Comparison of ENCODE assay signal across 1 cellular context in genomic region chr3:122758877-122759670, GRCh38.
TF ChIP-seq lines count a peak whose summit lies in the region.

No MANE protein-coding gene starts in this region.

TF ChIP-seq in GM12878, 131 proteins besides CTCF, POLR2A, EP300 and RAD21:
- TF ChIP-seq, protein P1, sequence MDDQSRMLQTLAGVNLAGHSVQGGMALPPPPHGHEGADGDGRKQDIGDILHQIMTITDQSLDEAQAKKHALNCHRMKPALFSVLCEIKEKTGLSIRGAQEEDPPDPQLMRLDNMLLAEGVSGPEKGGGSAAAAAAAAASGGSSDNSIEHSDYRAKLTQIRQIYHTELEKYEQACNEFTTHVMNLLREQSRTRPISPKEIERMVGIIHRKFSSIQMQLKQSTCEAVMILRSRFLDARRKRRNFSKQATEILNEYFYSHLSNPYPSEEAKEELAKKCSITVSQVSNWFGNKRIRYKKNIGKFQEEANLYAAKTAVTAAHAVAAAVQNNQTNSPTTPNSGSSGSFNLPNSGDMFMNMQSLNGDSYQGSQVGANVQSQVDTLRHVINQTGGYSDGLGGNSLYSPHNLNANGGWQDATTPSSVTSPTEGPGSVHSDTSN (IDR thresholded peaks at IDR 0.05; ENCODE audit: insufficient replicate concordance, low read depth, low read length) = no peak
- TF ChIP-seq ZNF384 (IDR thresholded peaks at IDR 0.05; ENCODE audit: borderline replicate concordance, low read depth, low read length) (no peak; the same call in 1 of the 2 replicates), WRNIP1 (IDR thresholded peaks at IDR 0.05; ENCODE audit: borderline replicate concordance, low read depth, low read length) (no peak), FOS (IDR thresholded peaks at IDR 0.05; ENCODE audit: borderline replicate concordance, extremely low read depth, insufficient read length) (no peak), ATF3 (IDR thresholded peaks at IDR 0.05; ENCODE audit: borderline replicate concordance, extremely low read depth, low read depth, low read length) (no peak), MTA3 (IDR thresholded peaks at IDR 0.05; ENCODE audit: borderline replicate concordance, low read length) (no peak), GATAD2B (conservative IDR thresholded peaks at IDR 0.05; ENCODE audit: low read depth) (no peak), MXI1 (IDR thresholded peaks at IDR 0.05; ENCODE audit: low read depth, low read length) (no peak), ZSCAN29 (IDR thresholded peaks at IDR 0.05) (no peak), MLLT1 (IDR thresholded peaks at IDR 0.05) (no peak), TARDBP (IDR thresholded peaks at IDR 0.05; ENCODE audit: borderline replicate concordance) (no peak), RBBP5 (conservative IDR thresholded peaks at IDR 0.05) (no peak), MYC (IDR thresholded peaks at IDR 0.05; ENCODE audit: insufficient read depth, insufficient read length, insufficient replicate concordance, low read length, severe bottlenecking) (no peak), DPF2 (IDR thresholded peaks at IDR 0.05) (no peak), NR2F1 (conservative IDR thresholded peaks at IDR 0.05) (no peak), JUNB (IDR thresholded peaks at IDR 0.05) (no peak), CREB1 (IDR thresholded peaks at IDR 0.05; ENCODE audit: low read depth) (no peak)
- TF ChIP-seq, protein P2, sequence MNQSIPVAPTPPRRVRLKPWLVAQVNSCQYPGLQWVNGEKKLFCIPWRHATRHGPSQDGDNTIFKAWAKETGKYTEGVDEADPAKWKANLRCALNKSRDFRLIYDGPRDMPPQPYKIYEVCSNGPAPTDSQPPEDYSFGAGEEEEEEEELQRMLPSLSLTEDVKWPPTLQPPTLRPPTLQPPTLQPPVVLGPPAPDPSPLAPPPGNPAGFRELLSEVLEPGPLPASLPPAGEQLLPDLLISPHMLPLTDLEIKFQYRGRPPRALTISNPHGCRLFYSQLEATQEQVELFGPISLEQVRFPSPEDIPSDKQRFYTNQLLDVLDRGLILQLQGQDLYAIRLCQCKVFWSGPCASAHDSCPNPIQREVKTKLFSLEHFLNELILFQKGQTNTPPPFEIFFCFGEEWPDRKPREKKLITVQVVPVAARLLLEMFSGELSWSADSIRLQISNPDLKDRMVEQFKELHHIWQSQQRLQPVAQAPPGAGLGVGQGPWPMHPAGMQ (IDR thresholded peaks at IDR 0.05; ENCODE audit: borderline replicate concordance) = no peak
TF ChIP-seq in GM12878: peak in this region for 0.
